In the genomic region with DNA sequence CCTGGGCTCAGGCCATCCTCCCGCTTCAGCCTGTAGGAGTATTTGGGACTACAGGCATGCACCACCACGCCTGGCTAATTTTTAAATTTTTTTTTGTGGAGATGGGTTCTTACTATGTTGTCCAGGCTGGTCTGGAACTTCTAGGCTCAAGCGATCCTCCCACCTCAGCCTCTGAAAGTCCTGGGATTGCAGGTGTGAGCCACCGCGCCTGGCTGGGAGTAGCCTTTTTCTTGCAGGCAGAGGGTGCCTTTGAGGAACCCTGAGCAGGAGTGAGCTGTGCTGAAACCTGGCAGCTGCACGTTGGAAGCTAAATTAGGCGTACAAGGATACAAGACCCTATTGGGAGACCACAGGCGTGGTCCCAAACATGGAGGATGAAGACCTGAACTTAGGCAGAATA, we compare ENCODE assay signal across 14 cellular contexts. TPM values are rescaled to one million over a fixed set of nuclear protein-coding genes. Genes with fewer than 3 reads are reported as not detected.
DNase-seq lines count a peak whose midpoint lies in the region; ATAC-seq and TF ChIP-seq lines count a peak whose summit lies in the region.
"Had no signal": no experiment of that assay in that cellular context is flagged by ENCODE, and none has a peak within 500 bp of the region (broad histone marks: within the 10 kb centered on the region; RNA-seq: fewer than 3 reads in every experiment).

No MANE protein-coding gene starts in this region.

- intact Hi-C loops in sigmoid colon (cut with DNase I): loop anchor here (2.0 to 10.0 kb wide), 7 partner anchors 59 to 980 kb away; a partner anchor contains a TSS

- H3K4me1 ChIP-seq in CD8-positive, alpha-beta memory T cell (ENCODE audit: insufficient read depth, low read length): peaks cover 30% of the 10 kb centered on the region
- H3K4me1 ChIP-seq in sigmoid colon: peaks cover 0 to 32% (median 24%) of the 10 kb centered on the region in 4 donors
- H3K4me1 ChIP-seq in effector memory CD4-positive, alpha-beta T cell (ENCODE audit: control insufficient read depth, insufficient read depth, low read length, poor library complexity, severe bottlenecking): peaks cover 28% of the 10 kb centered on the region

- no peak for DNase-seq in CD8-positive, alpha-beta memory T cell
- DNase-seq in NCI-H2171 (lab: John Stamatoyannopoulos, UW) (peak; percentile 11), sigmoid colon (peak; percentile 70), DMS53 treated with DMSO at 0.1 percent for 48 hours (lab: John Stamatoyannopoulos, UW; ENCODE audit: unreplicated experiment) (no peak), OCI-M2 (lab: John Stamatoyannopoulos, UW; ENCODE audit: unreplicated experiment) (no peak)
- DNase-seq in effector memory CD8-positive, alpha-beta T cell: no peak
- DNase-seq in activated naive CD8-positive, alpha-beta T cell treated with anti-CD3 and anti-CD28 coated beads, Interleukin-2, amount 50 U/mL, for 24 hours: no peak
- DNase-seq in effector memory CD4-positive, alpha-beta T cell: no peak
- DNase-seq: MM.1S, NCI-H2227 treated with DMSO at 0.1 percent for 48 hours had no signal

- peaks cover 0 to 29% (median 1%) of the 10 kb centered on the region in 3 donors for H3K36me3 Mint-ChIP-seq in CD8-positive, alpha-beta memory T cell
- peaks cover 53% of the 10 kb centered on the region for H3K36me3 Mint-ChIP-seq in effector memory CD8-positive, alpha-beta T cell (ENCODE audit: insufficient read depth)
- H3K36me3 Mint-ChIP-seq in activated naive CD8-positive, alpha-beta T cell treated with anti-CD3 and anti-CD28 coated beads, Interleukin-2, amount 50 U/mL, for 24 hours (ENCODE audit: low read depth): peaks cover 13% of the 10 kb centered on the region

- 68 to 81% methylated on average over 8 of the region's 8 CpGs for WGBS in sigmoid colon, 2 donors

- peak overlapping the region in 3 of 8 donors; percentile 54 to 95 (median 58) for H3K27ac Mint-ChIP-seq in CD8-positive, alpha-beta memory T cell
- peak overlapping the region in 1 of 2 donors; percentile 99 for H3K27ac Mint-ChIP-seq in effector memory CD8-positive, alpha-beta T cell
- H3K27ac Mint-ChIP-seq in activated naive CD8-positive, alpha-beta T cell treated with anti-CD3 and anti-CD28 coated beads, Interleukin-2, amount 50 U/mL, for 24 hours: no peak overlapping the region

- TF ChIP-seq EP300 in sigmoid colon (IDR thresholded peaks at IDR 0.05): no peak

- no peaks in the 10 kb centered on the region for H3K27me3 Mint-ChIP-seq in CD8-positive, alpha-beta memory T cell
- H3K27me3 Mint-ChIP-seq in effector memory CD8-positive, alpha-beta T cell: no peaks in the 10 kb centered on the region
- peaks cover 10% of the 10 kb centered on the region for H3K27me3 Mint-ChIP-seq in activated naive CD8-positive, alpha-beta T cell treated with anti-CD3 and anti-CD28 coated beads, Interleukin-2, amount 50 U/mL, for 24 hours
- H3K27me3 Mint-ChIP-seq: progenitor cell of endocrine pancreas had no signal

- TF ChIP-seq CTCF in sigmoid colon (IDR thresholded peaks at IDR 0.05): no peak

- H3K4me3 ChIP-seq in CD8-positive, alpha-beta memory T cell (ENCODE audit: low read length): no peak overlapping the region
- no peak overlapping the region for H3K4me3 ChIP-seq in sigmoid colon
- H3K4me3 ChIP-seq in effector memory CD4-positive, alpha-beta T cell (ENCODE audit: insufficient read depth, low read depth, low read length, poor library complexity, severe bottlenecking): no peak overlapping the region

- ATAC-seq in effector memory CD8-positive, alpha-beta T cell (replicated peaks): no peak
- ATAC-seq in activated naive CD8-positive, alpha-beta T cell treated with anti-CD3 and anti-CD28 coated beads, Interleukin-2, amount 50 U/mL, for 24 hours: no peak

- CTCF ChIA-PET in CD8-positive, alpha-beta memory T cell (lab: Charles Lee): interaction anchor here (1.5 kb wide), 2 partner anchors 12 to 109 kb away, joined by 3 to 8 read pairs; no protein-coding TSS in a partner anchor

- H3K4me3 Mint-ChIP-seq in CD8-positive, alpha-beta memory T cell: peak overlapping the region in 4 of 7 donors; percentile 19 to 93 (median 86)
- peak overlapping the region; percentile 88 to 89 for H3K4me3 Mint-ChIP-seq in effector memory CD8-positive, alpha-beta T cell
- no peak overlapping the region for H3K4me3 Mint-ChIP-seq in activated naive CD8-positive, alpha-beta T cell treated with anti-CD3 and anti-CD28 coated beads, Interleukin-2, amount 50 U/mL, for 24 hours

- no peak overlapping the region for H3K27ac ChIP-seq in CD8-positive, alpha-beta memory T cell (ENCODE audit: low read depth, low read length)
- peak overlapping the region; percentile 88 to 92 (median 90) for H3K27ac ChIP-seq in sigmoid colon
- no peak overlapping the region for H3K27ac ChIP-seq in effector memory CD4-positive, alpha-beta T cell (ENCODE audit: insufficient read depth, low read length, poor library complexity, severe bottlenecking)

- POLR2A ChIA-PET in CD8-positive, alpha-beta memory T cell (lab: Charles Lee): interaction anchor here (0.6 to 2.4 kb wide), 3 partner anchors 11 to 841 kb away, joined by 3 to 20 read pairs (median 8); no protein-coding TSS in a partner anchor

- peaks cover 10% of the 10 kb centered on the region for H3K36me3 ChIP-seq in CD8-positive, alpha-beta memory T cell (ENCODE audit: insufficient read depth, low read length)
- peaks cover 11 to 25% (median 21%) of the 10 kb centered on the region in 4 donors for H3K36me3 ChIP-seq in sigmoid colon
- peaks cover 10% of the 10 kb centered on the region for H3K36me3 ChIP-seq in effector memory CD4-positive, alpha-beta T cell (ENCODE audit: control insufficient read depth, insufficient read depth, low read length)

- H3K9me3 ChIP-seq in CD8-positive, alpha-beta memory T cell (ENCODE audit: low read length): no peaks in the 10 kb centered on the region
- H3K9me3 ChIP-seq in sigmoid colon: no peaks in the 10 kb centered on the region
- no peaks in the 10 kb centered on the region for H3K9me3 ChIP-seq in effector memory CD4-positive, alpha-beta T cell (ENCODE audit: control insufficient read depth, low read length)

- H3K9me3 Mint-ChIP-seq in CD8-positive, alpha-beta memory T cell: no peaks in the 10 kb centered on the region
- H3K9me3 Mint-ChIP-seq in effector memory CD8-positive, alpha-beta T cell: no peaks in the 10 kb centered on the region
- H3K9me3 Mint-ChIP-seq in activated naive CD8-positive, alpha-beta T cell treated with anti-CD3 and anti-CD28 coated beads, Interleukin-2, amount 50 U/mL, for 24 hours: no peaks in the 10 kb centered on the region
- H3K9me3 Mint-ChIP-seq: stimulated activated naive CD8-positive, alpha-beta T cell treated with anti-CD3 and anti-CD28 coated beads, Interleukin-15, amount 100 ng/mL, for 72 hours had no signal

- no peak for TF ChIP-seq POLR2A in sigmoid colon (IDR thresholded peaks at IDR 0.05)

- H3K27me3 ChIP-seq in CD8-positive, alpha-beta memory T cell (ENCODE audit: insufficient read depth, low read length, poor library complexity, severe bottlenecking): no peaks in the 10 kb centered on the region
- no peaks in the 10 kb centered on the region for H3K27me3 ChIP-seq in sigmoid colon
- H3K27me3 ChIP-seq in effector memory CD4-positive, alpha-beta T cell (replicated peaks; ENCODE audit: control insufficient read depth, insufficient read depth, low read length, poor library complexity, severe bottlenecking): no peaks in the 10 kb centered on the region

- H3K4me1 Mint-ChIP-seq in CD8-positive, alpha-beta memory T cell: peaks cover 41 to 58% (median 43%) of the 10 kb centered on the region in 3 donors
- peaks cover 45 to 52% of the 10 kb centered on the region in 2 donors for H3K4me1 Mint-ChIP-seq in effector memory CD8-positive, alpha-beta T cell (ENCODE audit: low read depth in 2 of 2)
- peaks cover 37% of the 10 kb centered on the region for H3K4me1 Mint-ChIP-seq in activated naive CD8-positive, alpha-beta T cell treated with anti-CD3 and anti-CD28 coated beads, Interleukin-2, amount 50 U/mL, for 24 hours

RNA-seq across cellular contexts. Expression of a gene that starts 8.0 kb away (rescaled TPM):
- total RNA-seq in CD8-positive, alpha-beta memory T cell: 100 to 1,000 TPM; 104 to 113 TPM
- 32.2 TPM for polyA plus RNA-seq in CD8-positive, alpha-beta memory T cell
- total RNA-seq in sigmoid colon: 10 to 100 TPM; 78.4 to 90.3 (median 80.7) TPM
- polyA plus RNA-seq in sigmoid colon: 100 to 1,000 TPM in 2 of 3 donors, 10 to 100 TPM in 1; 75.1 to 120 (median 105) TPM

RNA-seq across cellular contexts. Expression of a gene that starts 11.2 kb away (rescaled TPM):
- total RNA-seq in CD8-positive, alpha-beta memory T cell: not detected
- not detected for polyA plus RNA-seq in CD8-positive, alpha-beta memory T cell
- 1 to 10 TPM in 1 of 4 donors, under 1 TPM in 1, not detected in 2; 0.71 to 2.8 TPM for total RNA-seq in sigmoid colon
- polyA plus RNA-seq in sigmoid colon: 100 to 1,000 TPM; 111 to 172 (median 170) TPM

RNA-seq across cellular contexts. Expression of a gene that starts 25.6 kb away (rescaled TPM):
- total RNA-seq in CD8-positive, alpha-beta memory T cell: 1 to 10 TPM; 1.1 to 2.1 TPM
- polyA plus RNA-seq in CD8-positive, alpha-beta memory T cell: 0.32 TPM
- total RNA-seq in sigmoid colon: 10 to 100 TPM; 13.8 to 19.0 (median 16.9) TPM
- 1 to 10 TPM; 1.2 to 7.0 (median 1.6) TPM for polyA plus RNA-seq in sigmoid colon

RNA-seq across cellular contexts. Expression of a gene that starts 51.1 kb away (rescaled TPM):
- not detected for total RNA-seq in CD8-positive, alpha-beta memory T cell
- polyA plus RNA-seq in CD8-positive, alpha-beta memory T cell: not detected
- total RNA-seq in sigmoid colon: not detected
- under 1 TPM in 1 of 3 donors, not detected in 2; 0.07 TPM for polyA plus RNA-seq in sigmoid colon
- total RNA-seq: aorta, liver had no signal

Comparison
In these comparisons a context has a peak if more than half of its experiments do, and no peak if none do; other contexts are left out.
1. DNase-seq: peak in NCI-H2171 (single experiment) and sigmoid colon (single experiment); none in CD8-positive, alpha-beta memory T cell (0 of 5), effector memory CD8-positive, alpha-beta T cell (0 of 3), activated naive CD8-positive, alpha-beta T cell treated with anti-CD3 and anti-CD28 coated beads, Interleukin-2, amount 50 U/mL, for 24 hours (single experiment), DMS53 treated with DMSO at 0.1 percent for 48 hours (single experiment), OCI-M2 (single experiment) and effector memory CD4-positive, alpha-beta T cell (0 of 3).
2. H3K27ac ChIP-seq: peak in sigmoid colon (4 of 4); none in CD8-positive, alpha-beta memory T cell (single experiment) and effector memory CD4-positive, alpha-beta T cell (single experiment).
3. RNA of a gene that starts 25.6 kb away (total RNA-seq): 13.8 to 19.0 TPM in sigmoid colon; 1.1 to 2.1 TPM in CD8-positive, alpha-beta memory T cell; every median in the first group is over 4 times any median in the second.